ENCODE assay signal across 17 cellular contexts in genomic region chr15:82312611-82313349, GRCh38. TPM values are rescaled to one million over a fixed set of nuclear protein-coding genes. Genes with fewer than 3 reads are reported as not detected.
DNase-seq lines count a peak whose midpoint lies in the region; ATAC-seq and TF ChIP-seq lines count a peak whose summit lies in the region.
"Had no signal": no experiment of that assay in that cellular context is flagged by ENCODE, and none has a peak within 500 bp of the region (broad histone marks: within the 10 kb centered on the region; RNA-seq: fewer than 3 reads in every experiment).

No MANE protein-coding gene starts in this region.

- H3K9me3 Mint-ChIP-seq in activated T-cell treated with anti-CD3 and anti-CD28 coated beads, Interleukin-2, amount 50 U/mL, for 24 hours = peaks cover 7% of the 10 kb centered on the region
- peaks cover 0 to 2% of the 10 kb centered on the region in 2 donors for H3K9me3 Mint-ChIP-seq in activated T-cell treated with anti-CD3 and anti-CD28 coated beads, Interleukin-2, amount 50 U/mL, for 72 hours
- H3K9me3 Mint-ChIP-seq: T-helper 1 cell treated with Interleukin-12 subunit alpha and Interleukin-12 subunit beta and Interleukin-4 antibody, amounts not matched to agents 30 μg/mL and 1 μg/mL, for 36 hours had no signal

- TF ChIP-seq CTCF in Peyer's patch (IDR thresholded peaks at IDR 0.05) = no peak
- TF ChIP-seq CTCF in fibroblast of villous mesenchyme (IDR thresholded peaks at IDR 0.05; ENCODE audit: insufficient read depth, low read depth, low read length) = no peak
- TF ChIP-seq CTCF in upper lobe of right lung (IDR thresholded peaks at IDR 0.05) = no peak

- no peaks in the 10 kb centered on the region for H3K9me3 ChIP-seq in Peyer's patch
- no peaks in the 10 kb centered on the region for H3K9me3 ChIP-seq in upper lobe of right lung
- H3K9me3 ChIP-seq: adrenal gland had no signal

- no peak overlapping the region for H3K4me3 Mint-ChIP-seq in activated T-cell treated with anti-CD3 and anti-CD28 coated beads, Interleukin-2, amount 50 U/mL, for 24 hours
- H3K4me3 Mint-ChIP-seq in activated T-cell treated with anti-CD3 and anti-CD28 coated beads, Interleukin-2, amount 50 U/mL, for 72 hours = no peak overlapping the region
- H3K4me3 Mint-ChIP-seq: T-helper 1 cell treated with Interleukin-12 subunit alpha and Interleukin-12 subunit beta and Interleukin-4 antibody, amounts not matched to agents 30 μg/mL and 1 μg/mL, for 36 hours had no signal

- TF ChIP-seq POLR2A in Peyer's patch (IDR thresholded peaks at IDR 0.05) = no peak

- H3K4me1 ChIP-seq in Peyer's patch (no peaks in the 10 kb centered on the region), upper lobe of right lung (no peaks in the 10 kb centered on the region)
- H3K4me1 ChIP-seq: adrenal gland had no signal

- no peaks in the 10 kb centered on the region for H3K36me3 ChIP-seq in Peyer's patch
- no peaks in the 10 kb centered on the region for H3K36me3 ChIP-seq in upper lobe of right lung
- H3K36me3 ChIP-seq: adrenal gland, heart right ventricle had no signal

- H3K27me3 ChIP-seq in Peyer's patch = no peaks in the 10 kb centered on the region
- H3K27me3 ChIP-seq in upper lobe of right lung = no peaks in the 10 kb centered on the region
- H3K27me3 ChIP-seq: adrenal gland, heart right ventricle had no signal

- H3K27ac ChIP-seq in Peyer's patch = no peak overlapping the region
- no peak overlapping the region for H3K27ac ChIP-seq in upper lobe of right lung
- H3K27ac ChIP-seq in caudate nucleus (ENCODE audit: low read depth, low read length) = no peak overlapping the region
- H3K27ac ChIP-seq: adrenal gland, heart right ventricle had no signal

- H3K27ac Mint-ChIP-seq in activated T-cell treated with anti-CD3 and anti-CD28 coated beads, Interleukin-2, amount 50 U/mL, for 24 hours = no peak overlapping the region
- no peak overlapping the region for H3K27ac Mint-ChIP-seq in activated T-cell treated with anti-CD3 and anti-CD28 coated beads, Interleukin-2, amount 50 U/mL, for 72 hours
- H3K27ac Mint-ChIP-seq: T-helper 1 cell treated with Interleukin-12 subunit alpha and Interleukin-12 subunit beta and Interleukin-4 antibody, amounts not matched to agents 30 μg/mL and 1 μg/mL, for 36 hours had no signal

- H3K4me1 Mint-ChIP-seq in activated T-cell treated with anti-CD3 and anti-CD28 coated beads, Interleukin-2, amount 50 U/mL, for 24 hours (ENCODE audit: low read depth) = no peaks in the 10 kb centered on the region
- H3K4me1 Mint-ChIP-seq in activated T-cell treated with anti-CD3 and anti-CD28 coated beads, Interleukin-2, amount 50 U/mL, for 72 hours (ENCODE audit: low read depth) = no peaks in the 10 kb centered on the region

- H3K4me3 ChIP-seq in Peyer's patch (no peak overlapping the region), fibroblast of villous mesenchyme (ENCODE audit: low read depth, low read length) (no peak overlapping the region), upper lobe of right lung (no peak overlapping the region)
- H3K4me3 ChIP-seq: adrenal gland, heart right ventricle had no signal

- intact Hi-C loops in upper lobe of right lung (cut with DNase I) = loop anchor here (10.0 kb wide), 1 partner anchor 748 kb away; no protein-coding TSS in a partner anchor

- no peaks in the 10 kb centered on the region for H3K27me3 Mint-ChIP-seq in activated T-cell treated with anti-CD3 and anti-CD28 coated beads, Interleukin-2, amount 50 U/mL, for 24 hours
- no peaks in the 10 kb centered on the region for H3K27me3 Mint-ChIP-seq in activated T-cell treated with anti-CD3 and anti-CD28 coated beads, Interleukin-2, amount 50 U/mL, for 72 hours (ENCODE audit: low read depth)

- ATAC-seq in activated T-cell treated with anti-CD3 and anti-CD28 coated beads, Interleukin-2, amount 50 U/mL, for 72 hours (replicated peaks in 1 of 2) = no peak
- ATAC-seq in upper lobe of right lung (no peak), GM21576 (IDR thresholded peaks at IDR 0.05; ENCODE audit: unreplicated experiment) (no peak)
- ATAC-seq: heart right ventricle had no signal

- peak; percentile 11 for DNase-seq in activated T-cell treated with anti-CD3 and anti-CD28 coated beads, Interleukin-2, amount 50 U/mL, for 24 hours
- no peak for DNase-seq in activated T-cell treated with anti-CD3 and anti-CD28 coated beads, Interleukin-2, amount 50 U/mL, for 72 hours
- DNase-seq in Peyer's patch (peak in 2 of 3 donors; percentile 25 to 28), fibroblast of villous mesenchyme (ENCODE audit: low read depth) (peak; percentile 20), upper lobe of right lung (peak; percentile 45), caudate nucleus (lab: John Stamatoyannopoulos, UW) (no peak), GOT3 (lab: John Stamatoyannopoulos, UW) (no peak)
- DNase-seq: activated CD4-positive, alpha-beta T cell treated with anti-CD3 and anti-CD28 coated beads for 1 hour; heart right ventricle; kidney glomerular epithelial cell; MM.1S; NCI-H187 treated with DMSO at 0.1 percent for 48 hours; NCI-H526 had no signal

- H3K36me3 Mint-ChIP-seq in activated T-cell treated with anti-CD3 and anti-CD28 coated beads, Interleukin-2, amount 50 U/mL, for 24 hours (ENCODE audit: low read depth) = peaks cover 7% of the 10 kb centered on the region
- peaks cover 0 to 10% of the 10 kb centered on the region in 2 donors for H3K36me3 Mint-ChIP-seq in activated T-cell treated with anti-CD3 and anti-CD28 coated beads, Interleukin-2, amount 50 U/mL, for 72 hours (ENCODE audit: insufficient read depth in 2 of 2)

RNA-seq across cellular contexts. Expression of gene GOLGA6L10, which starts 36.5 kb away (rescaled TPM):
- 1 to 10 TPM; 2.5 to 2.6 TPM for total RNA-seq in activated T-cell treated with anti-CD3 and anti-CD28 coated beads, Interleukin-2, amount 50 U/mL, for 72 hours
- total RNA-seq in Peyer's patch (1 to 10 TPM in 2 of 4 donors, under 1 TPM in 1, not detected in 1; 0.95 to 5.8 (median 1.6) TPM), fibroblast of villous mesenchyme (2.2 and 2.9 TPM in 2 replicates), upper lobe of right lung (0.23 TPM)
- total RNA-seq: HT-29 had no signal

RNA-seq across cellular contexts. Expression of gene SAXO2, which starts 50.2 kb away (rescaled TPM):
- total RNA-seq in activated T-cell treated with anti-CD3 and anti-CD28 coated beads, Interleukin-2, amount 50 U/mL, for 72 hours = 1 to 10 TPM; 1.1 to 1.2 TPM
- 1 to 10 TPM in 1 of 4 donors, not detected in 3; 5.0 TPM for total RNA-seq in Peyer's patch
- total RNA-seq in fibroblast of villous mesenchyme = 0.86 and 1.6 TPM in 2 replicates
- 1.7 TPM for total RNA-seq in upper lobe of right lung

RNA-seq across cellular contexts. Expression of gene EFL1, which starts 50.2 kb away (rescaled TPM):
- 10 to 100 TPM; 26.7 to 26.9 TPM for total RNA-seq in activated T-cell treated with anti-CD3 and anti-CD28 coated beads, Interleukin-2, amount 50 U/mL, for 72 hours
- total RNA-seq in Peyer's patch (10 to 100 TPM; 32.2 to 43.9 (median 40.0) TPM), fibroblast of villous mesenchyme (18.0 and 22.9 TPM in 2 replicates), upper lobe of right lung (13.8 TPM)

Comparison
In these comparisons a context has a peak if more than half of its experiments do, and no peak if none do; other contexts are left out.
1. DNase-seq: peak in activated T-cell treated with anti-CD3 and anti-CD28 coated beads, Interleukin-2, amount 50 U/mL, for 24 hours (single experiment), Peyer's patch (2 of 3), fibroblast of villous mesenchyme (single experiment) and upper lobe of right lung (single experiment); none in activated T-cell treated with anti-CD3 and anti-CD28 coated beads, Interleukin-2, amount 50 U/mL, for 72 hours (0 of 2), caudate nucleus (0 of 61) and GOT3 (single experiment).